Comparison of ENCODE assay signal across 1 cellular context in genomic region chr6:155985660-155986138, GRCh38.
TF ChIP-seq lines count a peak whose summit lies in the region.

No MANE protein-coding gene starts in this region.

TF ChIP-seq in liver, 16 proteins besides CTCF, POLR2A, EP300 and RAD21 (continued from another document):
- TF ChIP-seq REST (IDR thresholded peaks at IDR 0.05): no peak
- TF ChIP-seq FOXA1 (IDR thresholded peaks at IDR 0.05): no peak
- TF ChIP-seq YY1 (IDR thresholded peaks at IDR 0.05): no peak
- TF ChIP-seq HNF4A (conservative IDR thresholded peaks at IDR 0.05): no peak
- no peak for TF ChIP-seq JUND (IDR thresholded peaks at IDR 0.05)
- no peak for TF ChIP-seq EGR1 (IDR thresholded peaks at IDR 0.05; ENCODE audit: low read depth in 2 of 2)
- no peak for TF ChIP-seq ZBTB33 (IDR thresholded peaks at IDR 0.05)
- peak; percentile 44 for TF ChIP-seq SP1 (IDR thresholded peaks at IDR 0.05)
- TF ChIP-seq NR2F2 (IDR thresholded peaks at IDR 0.05): peak; percentile 27
- TF ChIP-seq ATF3 (IDR thresholded peaks at IDR 0.05): no peak
- no peak for TF ChIP-seq GABPA (IDR thresholded peaks at IDR 0.05 in 1 of 2, conservative IDR thresholded peaks at IDR 0.05 in 1 of 2)
- TF ChIP-seq HNF4G (IDR thresholded peaks at IDR 0.05): no peak
- TF ChIP-seq TAF1 (conservative IDR thresholded peaks at IDR 0.05): no peak
TF ChIP-seq in liver: peak in this region for 3.
